ENCODE assay signal across 8 cellular contexts in the genomic region with DNA sequence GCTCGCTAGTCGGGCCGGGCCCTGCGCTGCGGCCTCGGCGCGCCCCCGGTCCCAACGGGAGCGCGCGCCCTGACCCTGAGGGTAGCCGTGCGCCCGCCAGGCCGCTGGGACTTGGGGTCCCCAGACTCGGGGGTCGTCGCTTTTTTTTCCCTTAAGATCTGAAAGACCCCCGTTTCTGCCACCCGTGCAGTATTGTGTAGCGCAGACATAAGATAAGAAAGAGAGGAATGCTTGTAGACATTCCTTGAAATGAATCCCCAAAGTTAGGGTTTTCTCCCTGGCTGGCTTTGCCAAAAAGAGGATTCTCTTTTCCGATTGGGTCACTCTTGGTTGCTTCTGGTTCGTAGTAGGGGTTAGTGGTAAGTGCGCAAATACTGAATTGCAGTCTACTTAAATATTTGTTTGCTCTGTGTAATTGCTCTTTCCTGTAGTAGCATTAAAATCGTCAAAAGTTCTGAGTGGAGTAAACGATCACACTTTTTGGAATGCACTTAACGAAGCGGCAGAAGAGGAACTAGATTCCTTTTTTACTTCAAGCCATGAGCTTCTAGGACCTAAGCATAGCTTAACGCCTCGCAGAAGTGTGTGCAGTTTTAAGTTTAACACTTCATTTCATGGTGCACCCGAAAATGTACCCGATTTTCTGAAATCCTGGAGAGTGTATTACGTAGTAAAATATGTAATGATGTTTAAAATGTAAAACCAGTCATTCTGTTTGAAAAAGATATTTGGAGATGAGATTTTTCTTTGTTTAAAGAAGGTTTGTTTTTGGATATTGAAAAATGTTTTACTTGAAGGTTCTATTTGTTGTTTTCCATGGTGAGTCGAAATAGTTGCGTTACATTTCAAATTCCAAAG. TPM values are rescaled to one million over a fixed set of nuclear protein-coding genes. Genes with fewer than 3 reads are reported as not detected.
A peak's percentile ranks its signal among the peaks of the same experiment; 100 is the strongest.
DNase-seq lines count a peak whose midpoint lies in the region; ATAC-seq and FAIRE-seq lines count a peak whose summit lies in the region.
"Had no signal": no experiment of that assay in that cellular context is flagged by ENCODE, and none has a peak within 500 bp of the region (broad histone marks: within the 10 kb centered on the region; RNA-seq: fewer than 3 reads in every experiment).

No MANE protein-coding gene starts in this region.

- peak overlapping the region; percentile 94 to 96 for H3K27ac ChIP-seq in small intestine (ENCODE audit: low read depth in 1 of 2, low read length in 1 of 2)

- peak overlapping the region; percentile 98 for H3K27ac Mint-ChIP-seq in activated naive CD8-positive, alpha-beta T cell

- no peaks in the 10 kb centered on the region for H3K36me3 ChIP-seq in small intestine (ENCODE audit: control insufficient read depth in 2 of 2, insufficient read depth in 2 of 2, low read length in 2 of 2)

- no peak for FAIRE-seq in small intestine (lab: Jason Lieb, UNC)
- FAIRE-seq: colon had no signal

- WGBS in small intestine, 3 donors: 1 to 2% (median 1%) methylated on average over 35 to 37 of the region's 37 CpGs

- peaks cover 4% of the 10 kb centered on the region for H3K36me3 Mint-ChIP-seq in activated naive CD8-positive, alpha-beta T cell

- in situ Hi-C loops in G401 (cut with HindIII; ENCODE audit: low sequenced_read_pairs): no loop called here

- H3K27me3 Mint-ChIP-seq in activated naive CD8-positive, alpha-beta T cell: no peaks in the 10 kb centered on the region

- DNase-seq in G401 (ENCODE audit: low spot score): peak; percentile 25
- peak; percentile 34 for DNase-seq in LHCN-M2 (ENCODE audit: low read depth)
- peak; percentile 10 for DNase-seq in small intestine

- peaks cover 72% of the 10 kb centered on the region for H3K4me1 Mint-ChIP-seq in activated naive CD8-positive, alpha-beta T cell (ENCODE audit: low read depth)

- H3K9me3 ChIP-seq in iPS-18c (ENCODE audit: control insufficient read depth, insufficient read depth, low read length): no peaks in the 10 kb centered on the region
- H3K9me3 ChIP-seq in small intestine (ENCODE audit: control insufficient read depth, low read depth): no peaks in the 10 kb centered on the region

- ATAC-seq in GM21619 (IDR thresholded peaks at IDR 0.05; ENCODE audit: unreplicated experiment) (peak; percentile 31), GM21526 (IDR thresholded peaks at IDR 0.05; ENCODE audit: low FRiP score, unreplicated experiment) (no peak)

- H3K4me3 Mint-ChIP-seq in activated naive CD8-positive, alpha-beta T cell: peak overlapping the region; percentile 99

- H3K4me3 ChIP-seq in iPS-18c (ENCODE audit: insufficient read depth, low read depth, low read length) (peak overlapping the region; percentile 92), small intestine (ENCODE audit: low read depth in 1 of 2, low read length in 2 of 2) (peak overlapping the region; percentile 96 to 100)

- H3K27me3 ChIP-seq in small intestine (ENCODE audit: control insufficient read depth in 2 of 2, insufficient read depth in 2 of 2, low read length in 2 of 2): no peaks in the 10 kb centered on the region

- H3K9me3 Mint-ChIP-seq in activated naive CD8-positive, alpha-beta T cell (ENCODE audit: low read depth): no peaks in the 10 kb centered on the region

- H3K4me1 ChIP-seq in small intestine (ENCODE audit: control insufficient read depth in 2 of 2, insufficient read depth in 1 of 2, low read depth in 1 of 2, low read length in 1 of 2): peaks cover 8 to 21% of the 10 kb centered on the region in 2 donors

RNA-seq across cellular contexts. Expression of a gene that starts 1.3 kb away (rescaled TPM):
- total RNA-seq in G401 (2014; rRNA removed; shearing (Covaris generic)): 69.8 and 84.5 TPM in 2 replicates
- total RNA-seq in LHCN-M2 (2014; rRNA removed): 81.9 and 88.2 TPM in 2 replicates
- 32.4 TPM for polyA plus RNA-seq in LHCN-M2 (2012)
- 10 to 100 TPM; 24.2 to 34.3 (median 26.4) TPM for polyA plus RNA-seq in small intestine
